Comparison of ENCODE assay signal across 12 cellular contexts in genomic region chr11:79067355-79067685, GRCh38.
"Had no signal": no experiment of that assay in that cellular context is flagged by ENCODE, and none has a peak within 500 bp of the region (broad histone marks: within the 10 kb centered on the region; RNA-seq: fewer than 3 reads in every experiment).

No MANE protein-coding gene starts in this region.

- H3K9me3 ChIP-seq: gastroesophageal sphincter, tibial nerve had no signal

- H3K27ac ChIP-seq: cardiac muscle cell, gastroesophageal sphincter, parathyroid adenoma, tibial nerve had no signal

- DNase-seq: activated CD4-positive, alpha-beta memory T cell treated with anti-CD3 and anti-CD28 coated beads, Interleukin-2, amount 10 ng/mL, durations not matched to agents 7 days and 5 days; activated naive CD4-positive, alpha-beta T cell; activated T-cell treated with anti-CD3 and anti-CD28 coated beads, Interleukin-2, amount 50 U/mL, for 48 hours; aorta; cortex of kidney; effector CD8-positive, alpha-beta T cell; left cardiac atrium; SW 1271 had no signal

- H3K27ac Mint-ChIP-seq: activated CD4-positive, alpha-beta memory T cell treated with anti-CD3 and anti-CD28 coated beads, Interleukin-2, amount 10 ng/mL, durations not matched to agents 7 days and 5 days had no signal

- H3K4me3 Mint-ChIP-seq: activated CD4-positive, alpha-beta memory T cell treated with anti-CD3 and anti-CD28 coated beads, Interleukin-2, amount 10 ng/mL, durations not matched to agents 7 days and 5 days had no signal

- H3K4me1 ChIP-seq: parathyroid adenoma, tibial nerve had no signal

- H3K36me3 ChIP-seq: cardiac muscle cell, gastroesophageal sphincter, tibial nerve had no signal

- ATAC-seq: gastroesophageal sphincter had no signal

- H3K9ac ChIP-seq: parathyroid adenoma had no signal

- H3K4me3 ChIP-seq: cardiac muscle cell, gastroesophageal sphincter, tibial nerve had no signal

- H3K9me3 Mint-ChIP-seq: activated CD4-positive, alpha-beta memory T cell treated with anti-CD3 and anti-CD28 coated beads, Interleukin-2, amount 10 ng/mL, durations not matched to agents 7 days and 5 days had no signal

- H3K27me3 Mint-ChIP-seq: activated CD4-positive, alpha-beta memory T cell treated with anti-CD3 and anti-CD28 coated beads, Interleukin-2, amount 10 ng/mL, durations not matched to agents 7 days and 5 days had no signal

- H3K27me3 ChIP-seq: cardiac muscle cell, gastroesophageal sphincter, tibial nerve had no signal

- H3K4me1 Mint-ChIP-seq: activated CD4-positive, alpha-beta memory T cell treated with anti-CD3 and anti-CD28 coated beads, Interleukin-2, amount 10 ng/mL, durations not matched to agents 7 days and 5 days had no signal
